In genomic region chr21:41834252-41834925, GRCh38 we compare ENCODE assay signal across 15 cellular contexts.
"Had no signal": no experiment of that assay in that cellular context is flagged by ENCODE, and none has a peak within 500 bp of the region (broad histone marks: within the 10 kb centered on the region; RNA-seq: fewer than 3 reads in every experiment).

No MANE protein-coding gene starts in this region.

- H3K4me3 ChIP-seq: coronary artery, heart right ventricle, skin epidermis, uterus had no signal

- DNase-seq: activated CD4-positive, alpha-beta T cell treated with anti-CD3 and anti-CD28 coated beads for 36 hours; activated CD8-positive, alpha-beta memory T cell treated with anti-CD3 and anti-CD28 coated beads, Interleukin-2, amount 50 U/mL, for 4 hours; activated CD8-positive, alpha-beta T cell treated with anti-CD3 and anti-CD28 coated beads for 36 hours; activated naive CD4-positive, alpha-beta T cell treated with anti-CD3 and anti-CD28 coated beads for 36 hours; effector CD4-positive, alpha-beta T cell; heart right ventricle; mesenchymal stem cell; retina; uterus; WERI-Rb-1 had no signal

- H3K9ac ChIP-seq: parathyroid adenoma had no signal

- ATAC-seq: activated CD4-positive, alpha-beta T cell treated with anti-CD3 and anti-CD28 coated beads for 36 hours; activated CD8-positive, alpha-beta T cell treated with anti-CD3 and anti-CD28 coated beads for 36 hours; heart right ventricle had no signal

- FAIRE-seq: frontal cortex, islet of Langerhans had no signal

- H3K9me3 ChIP-seq: heart right ventricle, uterus had no signal

- H3K36me3 ChIP-seq: uterus had no signal

- H3K27ac ChIP-seq: coronary artery, heart right ventricle, parathyroid adenoma, skin epidermis, uterus, WERI-Rb-1 had no signal

- H3K4me1 ChIP-seq: heart right ventricle, parathyroid adenoma, uterus had no signal

- H3K27me3 ChIP-seq: heart right ventricle, uterus had no signal
